ENCODE assay signal across 8 cellular contexts in the genomic region with DNA sequence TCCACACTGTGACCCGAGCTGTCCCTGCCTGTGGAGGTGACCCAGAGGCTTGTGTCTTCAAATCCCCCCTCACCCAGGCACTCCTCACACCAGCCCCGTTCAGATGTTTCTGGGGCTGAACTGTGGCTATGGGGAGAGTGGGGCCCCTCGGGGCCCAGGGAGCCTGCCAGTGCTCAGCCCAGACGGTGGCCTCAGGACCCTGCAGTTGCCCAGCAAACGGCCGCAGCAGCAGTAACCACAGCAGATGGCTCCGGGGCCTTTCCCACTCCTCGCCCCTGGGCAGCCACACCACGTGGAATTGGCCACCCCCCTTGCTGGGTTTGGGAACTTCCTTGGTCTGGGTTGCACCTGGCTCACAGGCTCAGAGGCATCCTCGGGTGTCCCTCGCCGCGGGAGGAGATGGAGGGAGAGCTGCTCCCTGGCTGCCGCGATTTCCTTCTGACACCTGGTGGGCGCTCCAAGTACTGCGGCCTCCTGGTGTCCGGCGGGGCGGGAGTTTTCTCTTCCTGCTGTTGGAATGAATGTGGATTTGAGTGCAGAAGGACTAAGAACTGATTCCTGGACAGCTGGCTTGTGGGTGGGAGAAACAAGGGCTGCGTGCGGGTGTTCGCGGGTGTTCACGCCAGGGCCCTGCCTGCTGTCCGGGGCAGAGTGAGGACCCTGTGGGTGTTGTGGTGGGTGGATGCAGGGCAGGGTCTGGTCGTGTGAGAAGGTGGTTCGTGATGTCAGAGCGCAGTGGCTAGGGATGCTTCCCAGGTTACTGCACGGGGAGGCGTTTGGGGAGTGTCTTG.
A peak's percentile ranks its signal among the peaks of the same experiment; 100 is the strongest.
DNase-seq lines count a peak whose midpoint lies in the region; ATAC-seq and TF ChIP-seq lines count a peak whose summit lies in the region.

No MANE protein-coding gene starts in this region.

- no peaks in the 10 kb centered on the region for H3K9me3 ChIP-seq in OCI-LY3 (ENCODE audit: insufficient read depth, low read length)

- no peaks in the 10 kb centered on the region for H3K4me1 Mint-ChIP-seq in activated naive CD4-positive, alpha-beta T cell treated with anti-CD3 and anti-CD28 coated beads, Interleukin-2, amount 10 ng/mL, durations not matched to agents 7 days and 5 days

- H3K9me3 Mint-ChIP-seq in activated naive CD4-positive, alpha-beta T cell treated with anti-CD3 and anti-CD28 coated beads, Interleukin-2, amount 10 ng/mL, durations not matched to agents 7 days and 5 days = no peaks in the 10 kb centered on the region

- H3K4me1 ChIP-seq in OCI-LY3 (ENCODE audit: low read length) = no peaks in the 10 kb centered on the region

- no peaks in the 10 kb centered on the region for H3K36me3 Mint-ChIP-seq in activated naive CD4-positive, alpha-beta T cell treated with anti-CD3 and anti-CD28 coated beads, Interleukin-2, amount 10 ng/mL, durations not matched to agents 7 days and 5 days

- H3K27ac ChIP-seq in OCI-LY3 (ENCODE audit: low read length) = no peak overlapping the region

- ATAC-seq in left cardiac atrium = peak; percentile 29 to 49

- H3K4me2 ChIP-seq in OCI-LY3 (ENCODE audit: low read length) = no peak overlapping the region

- no peak overlapping the region for H3K4me3 Mint-ChIP-seq in activated naive CD4-positive, alpha-beta T cell treated with anti-CD3 and anti-CD28 coated beads, Interleukin-2, amount 10 ng/mL, durations not matched to agents 7 days and 5 days

- no peaks in the 10 kb centered on the region for H3K27me3 Mint-ChIP-seq in activated naive CD4-positive, alpha-beta T cell treated with anti-CD3 and anti-CD28 coated beads, Interleukin-2, amount 10 ng/mL, durations not matched to agents 7 days and 5 days

- DNase-seq in AG08396 (ENCODE audit: low spot score) = peak; percentile 87
- DNase-seq in activated naive CD4-positive, alpha-beta T cell treated with anti-CD3 and anti-CD28 coated beads, Interleukin-2, amount 10 ng/mL, durations not matched to agents 7 days and 5 days = peak; percentile 47
- DNase-seq in left cardiac atrium = peak; percentile 79
- DNase-seq in retinal pigment epithelial cell (ENCODE audit: low read depth) = no peak
- DNase-seq in GM19240 (ENCODE audit: insufficient read length, low spot score) = no peak
- no peak for DNase-seq in NCI-H128 (lab: John Stamatoyannopoulos, UW; ENCODE audit: unreplicated experiment)

- intact Hi-C loops in left cardiac atrium (cut with DNase I) = loop anchor here (1.0 to 10.0 kb wide), 4 partner anchors 42 to 564 kb away; no protein-coding TSS in a partner anchor

- H3K4me3 ChIP-seq in GM12875 (ENCODE audit: low read depth, low read length) (no peak overlapping the region), OCI-LY3 (ENCODE audit: low read length) (no peak overlapping the region), retinal pigment epithelial cell (ENCODE audit: low read length) (no peak overlapping the region)

- CTCF ChIA-PET in activated naive CD4-positive, alpha-beta T cell treated with anti-CD3 and anti-CD28 coated beads, Interleukin-2, amount 10 ng/mL, durations not matched to agents 7 days and 5 days (lab: Charles Lee) = interaction anchor here (1.4 to 2.1 kb wide), 2 partner anchors 39 to 289 kb away, joined by 4 to 5 read pairs; no protein-coding TSS in a partner anchor

- H4K20me1 ChIP-seq in OCI-LY3 (ENCODE audit: insufficient read depth, low read length) = no peaks in the 10 kb centered on the region

- no peaks in the 10 kb centered on the region for H3K27me3 ChIP-seq in OCI-LY3 (ENCODE audit: low read depth, low read length)

- TF ChIP-seq CTCF in GM12875 (IDR thresholded peaks at IDR 0.05; ENCODE audit: borderline replicate concordance, insufficient read depth, low read depth, low read length) (peak; percentile 67), OCI-LY3 (IDR thresholded peaks at IDR 0.05; ENCODE audit: low read depth, low read length) (peak; percentile 51), retinal pigment epithelial cell (conservative IDR thresholded peaks at IDR 0.05; ENCODE audit: low read depth, low read length) (peak; percentile 78)

- H3K27ac Mint-ChIP-seq in activated naive CD4-positive, alpha-beta T cell treated with anti-CD3 and anti-CD28 coated beads, Interleukin-2, amount 10 ng/mL, durations not matched to agents 7 days and 5 days = no peak overlapping the region

- no peaks in the 10 kb centered on the region for H3K36me3 ChIP-seq in OCI-LY3 (replicated peaks; ENCODE audit: low read depth, low read length)

- H3K9ac ChIP-seq in OCI-LY3 (ENCODE audit: low read length) = no peak overlapping the region

- no peaks in the 10 kb centered on the region for H3K79me2 ChIP-seq in OCI-LY3 (ENCODE audit: low read length)

- no peak overlapping the region for H2AFZ ChIP-seq in OCI-LY3 (ENCODE audit: low read depth, low read length)

Comparison
In these comparisons a context has a peak if more than half of its experiments do, and no peak if none do; other contexts are left out.
1. DNase-seq: peak in AG08396 (single experiment), activated naive CD4-positive, alpha-beta T cell treated with anti-CD3 and anti-CD28 coated beads, Interleukin-2, amount 10 ng/mL, durations not matched to agents 7 days and 5 days (single experiment) and left cardiac atrium (single experiment); none in retinal pigment epithelial cell (single experiment), GM19240 (single experiment) and NCI-H128 (single experiment).
2. Peak in every context shown above with its lines, with median percentiles within 50 percentile points of each other: CTCF ChIP-seq.